In the genomic region with DNA sequence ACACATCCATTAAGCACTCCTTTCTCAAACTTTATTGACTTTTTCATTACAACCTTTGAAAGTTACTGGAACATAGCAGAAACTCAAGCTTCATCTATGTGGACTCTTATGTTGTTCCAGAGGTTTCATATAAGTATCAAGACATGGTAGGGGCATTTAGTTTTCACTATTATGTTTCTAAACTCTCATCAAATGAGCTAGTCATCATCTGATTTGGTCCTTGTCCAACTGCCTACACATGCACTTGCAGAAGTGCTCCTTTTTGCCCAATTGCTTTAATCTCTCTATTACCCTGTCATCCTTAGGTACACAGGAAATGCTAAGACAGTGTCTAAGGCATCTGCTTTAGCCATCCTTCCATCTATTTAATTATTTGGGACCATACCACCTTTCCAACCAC, we compare ENCODE assay signal across 26 cellular contexts. TPM values are rescaled to one million over a fixed set of nuclear protein-coding genes. Genes with fewer than 3 reads are reported as not detected.
"Had no signal": no experiment of that assay in that cellular context is flagged by ENCODE, and none has a peak within 500 bp of the region (broad histone marks: within the 10 kb centered on the region; RNA-seq: fewer than 3 reads in every experiment).

No MANE protein-coding gene starts in this region.

- H3K27ac Mint-ChIP-seq: activated naive CD4-positive, alpha-beta T cell treated with anti-CD3 and anti-CD28 coated beads for 36 hours; activated naive CD8-positive, alpha-beta T cell treated with anti-CD3 and anti-CD28 coated beads, Interleukin-2, amount 10 ng/mL, durations not matched to agents 7 days and 5 days; activated T-cell treated with anti-CD3 and anti-CD28 coated beads, Interleukin-2, amount 50 U/mL, for 24 hours; activated T-helper 17 cell treated with anti-CD3 and anti-CD28 coated beads, Interleukin-2, amount 50 U/mL, for 72 hours; natural killer cell; progenitor cell of endocrine pancreas; WTC11 had no signal

- H3K27ac ChIP-seq: epithelial cell of prostate, right atrium auricular region, tibial artery had no signal

- ATAC-seq: activated T-helper 17 cell treated with anti-CD3 and anti-CD28 coated beads, Interleukin-2, amount 50 U/mL, for 72 hours; left cardiac atrium; natural killer cell; stimulated activated naive CD8-positive, alpha-beta T cell treated with anti-CD3 and anti-CD28 coated beads, Interleukin-15, Interleukin-2, amounts not matched to agents 100 U/mL and 50 U/mL, for 24 hours; WTC11 had no signal

- H3K4me1 Mint-ChIP-seq: natural killer cell, WTC11 had no signal

- H3K36me3 Mint-ChIP-seq: activated naive CD8-positive, alpha-beta T cell treated with anti-CD3 and anti-CD28 coated beads, Interleukin-2, amount 10 ng/mL, durations not matched to agents 7 days and 5 days; natural killer cell; WTC11 had no signal

- H3K4me3 Mint-ChIP-seq: activated naive CD4-positive, alpha-beta T cell treated with anti-CD3 and anti-CD28 coated beads for 36 hours; activated naive CD8-positive, alpha-beta T cell treated with anti-CD3 and anti-CD28 coated beads, Interleukin-2, amount 10 ng/mL, durations not matched to agents 7 days and 5 days; activated T-cell treated with anti-CD3 and anti-CD28 coated beads, Interleukin-2, amount 50 U/mL, for 24 hours; activated T-helper 17 cell treated with anti-CD3 and anti-CD28 coated beads, Interleukin-2, amount 50 U/mL, for 72 hours; natural killer cell; WTC11 had no signal

- H3K27me3 ChIP-seq: right atrium auricular region, tibial artery had no signal

- H3K4me1 ChIP-seq: right atrium auricular region, tibial artery had no signal

- H3K9me3 ChIP-seq: right atrium auricular region, tibial artery had no signal

- H3K27me3 Mint-ChIP-seq: activated naive CD8-positive, alpha-beta T cell treated with anti-CD3 and anti-CD28 coated beads, Interleukin-2, amount 10 ng/mL, durations not matched to agents 7 days and 5 days; activated T-cell treated with anti-CD3 and anti-CD28 coated beads, Interleukin-2, amount 50 U/mL, for 24 hours; activated T-helper 17 cell treated with anti-CD3 and anti-CD28 coated beads, Interleukin-2, amount 50 U/mL, for 72 hours; progenitor cell of endocrine pancreas had no signal

- H3K4me3 ChIP-seq: right atrium auricular region, tibial artery had no signal

- H3K9me3 Mint-ChIP-seq: activated naive CD8-positive, alpha-beta T cell treated with anti-CD3 and anti-CD28 coated beads, Interleukin-2, amount 10 ng/mL, durations not matched to agents 7 days and 5 days; activated T-cell treated with anti-CD3 and anti-CD28 coated beads, Interleukin-2, amount 50 U/mL, for 24 hours; activated T-helper 17 cell treated with anti-CD3 and anti-CD28 coated beads, Interleukin-2, amount 50 U/mL, for 72 hours; natural killer cell; WTC11 had no signal

- H3K36me3 ChIP-seq: right atrium auricular region, tibial artery had no signal

- DNase-seq: activated CD8-positive, alpha-beta memory T cell treated with anti-CD3 and anti-CD28 coated beads for 24 hours; activated CD8-positive, alpha-beta memory T cell treated with anti-CD3 and anti-CD28 coated beads, Interleukin-2, amount 50 U/mL, for 4 hours; activated naive CD4-positive, alpha-beta T cell treated with anti-CD3 and anti-CD28 coated beads for 36 hours; activated naive CD8-positive, alpha-beta T cell treated with anti-CD3 and anti-CD28 coated beads, Interleukin-2, amount 10 ng/mL, durations not matched to agents 7 days and 5 days; activated T-cell treated with anti-CD3 and anti-CD28 coated beads, Interleukin-2, amount 50 U/mL, for 24 hours; amygdala; glutamatergic neuron; hypothalamus; left cardiac atrium; midbrain; natural killer cell; stimulated activated CD4-positive, alpha-beta T cell treated with anti-CD3 and anti-CD28 coated beads, Interleukin-12 subunit alpha, Interleukin-12 subunit beta, amount 100 ng/mL, for 4 hours; stimulated activated CD4-positive, alpha-beta T cell treated with anti-CD3 and anti-CD28 coated beads, Interleukin-4, amount 100 ng/mL, for 4 hours; stimulated activated naive CD8-positive, alpha-beta T cell treated with anti-CD3 and anti-CD28 coated beads, Interleukin-15, Interleukin-2, amounts not matched to agents 100 U/mL and 50 U/mL, for 24 hours; substantia nigra; T-helper 9 cell; tibial artery had no signal

RNA-seq across cellular contexts. Expression of a gene that starts 42.2 kb away (rescaled TPM):
- total RNA-seq: activated naive CD4-positive, alpha-beta T cell treated with anti-CD3 and anti-CD28 coated beads for 36 hours; activated naive CD8-positive, alpha-beta T cell treated with anti-CD3 and anti-CD28 coated beads, Interleukin-2, amount 10 ng/mL, durations not matched to agents 7 days and 5 days; activated T-helper 17 cell treated with anti-CD3 and anti-CD28 coated beads, Interleukin-2, amount 50 U/mL, for 72 hours; cardiac septum; frontal cortex; natural killer cell; progenitor cell of endocrine pancreas; T-helper 1 cell treated with Interleukin-12 subunit alpha and Interleukin-12 subunit beta and Interleukin-4 antibody, amounts not matched to agents 30 ng/mL and 1 ng/mL, for 36 hours; urinary bladder; WTC11 had no signal
